ENCODE assay signal across 9 cellular contexts in genomic region chr11:132114185-132114584, GRCh38.
A peak's percentile ranks its signal among the peaks of the same experiment; 100 is the strongest.
DNase-seq lines count a peak whose midpoint lies in the region; ATAC-seq, FAIRE-seq and TF ChIP-seq lines count a peak whose summit lies in the region.
"Had no signal": no experiment of that assay in that cellular context is flagged by ENCODE, and none has a peak within 500 bp of the region (broad histone marks: within the 10 kb centered on the region; RNA-seq: fewer than 3 reads in every experiment).

No MANE protein-coding gene starts in this region.

- no peaks in the 10 kb centered on the region for H3K9me3 Mint-ChIP-seq in GM23338
- H3K9me3 Mint-ChIP-seq: activated naive CD4-positive, alpha-beta T cell treated with anti-CD3 and anti-CD28 coated beads, Interleukin-2, amount 50 U/mL, for 24 hours had no signal

- H3K4me1 ChIP-seq in GM23338 (ENCODE audit: insufficient read depth) (peaks cover 26% of the 10 kb centered on the region), small intestine (ENCODE audit: control insufficient read depth in 2 of 2, insufficient read depth in 1 of 2, low read depth in 1 of 2, low read length in 1 of 2) (no peaks in the 10 kb centered on the region), aorta (ENCODE audit: control insufficient read depth in 1 of 2, insufficient read depth in 2 of 2, low read length in 2 of 2) (no peaks in the 10 kb centered on the region)

- no peaks in the 10 kb centered on the region for H3K79me2 ChIP-seq in GM23338 (replicated peaks; ENCODE audit: insufficient read depth)

- H3K4me2 ChIP-seq in GM23338: no peak overlapping the region

- in situ Hi-C loops in ACHN (cut with HindIII; ENCODE audit: low pct_ligation_motif_present, low pct_unique_long_range_greater_than_20kb, low sequenced_read_pairs) (no loop called here), GM13976 (cut with MboI; ENCODE audit: low sequenced_read_pairs, unreplicated experiment) (no loop called here)

- no peak for FAIRE-seq in small intestine (lab: Jason Lieb, UNC)

- H3K27me3 ChIP-seq in GM23338 (ENCODE audit: insufficient read depth): no peaks in the 10 kb centered on the region
- no peaks in the 10 kb centered on the region for H3K27me3 ChIP-seq in small intestine (ENCODE audit: control insufficient read depth in 2 of 2, insufficient read depth in 2 of 2, low read length in 2 of 2)
- H3K27me3 ChIP-seq in aorta (ENCODE audit: control insufficient read depth in 1 of 2, insufficient read depth in 2 of 2, low read length in 1 of 2): peaks cover 0 to 4% of the 10 kb centered on the region in 2 donors

- H3K36me3 Mint-ChIP-seq in GM23338 (ENCODE audit: low read depth): no peaks in the 10 kb centered on the region
- H3K36me3 Mint-ChIP-seq: activated naive CD4-positive, alpha-beta T cell treated with anti-CD3 and anti-CD28 coated beads, Interleukin-2, amount 50 U/mL, for 24 hours had no signal

- H3K4me1 Mint-ChIP-seq in GM23338: peaks cover 42% of the 10 kb centered on the region
- H3K4me1 Mint-ChIP-seq: activated naive CD4-positive, alpha-beta T cell treated with anti-CD3 and anti-CD28 coated beads, Interleukin-2, amount 50 U/mL, for 24 hours had no signal

- intact Hi-C loops in aorta (cut with DNase I): no loop called here

- H3K36me3 ChIP-seq in GM23338 (ENCODE audit: insufficient read depth) (no peaks in the 10 kb centered on the region), small intestine (ENCODE audit: control insufficient read depth in 2 of 2, insufficient read depth in 2 of 2, low read length in 2 of 2) (no peaks in the 10 kb centered on the region), aorta (ENCODE audit: control insufficient read depth in 1 of 2, insufficient read depth in 2 of 2, low read length in 1 of 2) (no peaks in the 10 kb centered on the region)

- no peak overlapping the region for H3K4me3 Mint-ChIP-seq in GM23338
- H3K4me3 Mint-ChIP-seq: activated naive CD4-positive, alpha-beta T cell treated with anti-CD3 and anti-CD28 coated beads, Interleukin-2, amount 50 U/mL, for 24 hours had no signal

- no peaks in the 10 kb centered on the region for H3K27me3 Mint-ChIP-seq in GM23338 (ENCODE audit: insufficient read depth, low read depth, poor library complexity)

- ATAC-seq in GM23338: peak; percentile 89
- ATAC-seq in aorta (ENCODE audit: low FRiP score): no peak

- H3K4me3 ChIP-seq in GM23338 (no peak overlapping the region), fibroblast of mammary gland (ENCODE audit: control insufficient read depth, low read depth, low read length) (no peak overlapping the region), small intestine (ENCODE audit: low read depth in 1 of 2, low read length in 2 of 2) (no peak overlapping the region), aorta (ENCODE audit: low read length in 2 of 2) (no peak overlapping the region)

- WGBS in small intestine, 3 donors: 15 to 33% (median 16%) methylated on average over 3 of the region's 3 CpGs
- WGBS in aorta, 2 donors: 11 to 18% methylated on average over 3 of the region's 3 CpGs

- H3K27ac ChIP-seq in GM23338 (ENCODE audit: low read depth): no peak overlapping the region
- no peak overlapping the region for H3K27ac ChIP-seq in small intestine (ENCODE audit: low read depth in 1 of 2, low read length in 1 of 2)
- H3K27ac ChIP-seq in aorta (ENCODE audit: low read depth in 1 of 2, low read length in 2 of 2): no peak overlapping the region

- no peak overlapping the region for H2AFZ ChIP-seq in GM23338

- no peaks in the 10 kb centered on the region; the same call in 1 of the 2 replicates for H4K20me1 ChIP-seq in GM23338 (replicated peaks; ENCODE audit: insufficient read depth)

- no peaks in the 10 kb centered on the region for H3F3A ChIP-seq in GM23338 (replicated peaks; ENCODE audit: low read depth)

- H3K9me3 ChIP-seq in small intestine (ENCODE audit: control insufficient read depth, low read depth) (no peaks in the 10 kb centered on the region), aorta (ENCODE audit: control insufficient read depth, low read length) (no peaks in the 10 kb centered on the region)

- DNase-seq in ACHN (peak; percentile 39), GM23338 (ENCODE audit: low spot score) (peak; percentile 78), NCI-H748 (lab: John Stamatoyannopoulos, UW; ENCODE audit: unreplicated experiment) (peak; percentile 85), fibroblast of mammary gland (ENCODE audit: low read depth) (peak; percentile 21), small intestine (peak; percentile 32), aorta (no peak), GM13976 (ENCODE audit: low spot score) (no peak)
- DNase-seq in activated CD8-positive, alpha-beta memory T cell treated with anti-CD3 and anti-CD28 coated beads for 24 hours: no peak

- H3K27ac Mint-ChIP-seq in GM23338: no peak overlapping the region
- H3K27ac Mint-ChIP-seq: activated naive CD4-positive, alpha-beta T cell treated with anti-CD3 and anti-CD28 coated beads, Interleukin-2, amount 50 U/mL, for 24 hours had no signal

- peak; percentile 62 to 84 for TF ChIP-seq CTCF in GM23338 (conservative IDR thresholded peaks at IDR 0.05; ENCODE audit: low read depth in 2 of 2)
- peak; percentile 28 for TF ChIP-seq CTCF in fibroblast of mammary gland (conservative IDR thresholded peaks at IDR 0.05; ENCODE audit: control insufficient read depth, insufficient read depth, low read depth, low read length)
- no peak for TF ChIP-seq CTCF in GM13976 (IDR thresholded peaks at IDR 0.05; ENCODE audit: borderline replicate concordance, control extremely low read depth, extremely low read depth, insufficient read depth, missing control alignments)

- H3K9me2 ChIP-seq in GM23338 (ENCODE audit: insufficient read depth): peaks cover 7% of the 10 kb centered on the region

TF ChIP-seq in GM23338, 12 proteins besides CTCF, POLR2A, EP300 and RAD21 (continues in another document):
- TF ChIP-seq JUNB (IDR thresholded peaks at IDR 0.05; ENCODE audit: unreplicated experiment) (no peak), POLR2AphosphoS5 (IDR thresholded peaks at IDR 0.05; ENCODE audit: low read depth) (no peak), ZNF114 (CRISPR knock-in tag; IDR thresholded peaks at IDR 0.05) (no peak), NANOG (IDR thresholded peaks at IDR 0.05; ENCODE audit: borderline replicate concordance) (no peak), EZH2 (IDR thresholded peaks at IDR 0.05; ENCODE audit: low read depth, unreplicated experiment) (no peak), ZNF331 (CRISPR knock-in tag; IDR thresholded peaks at IDR 0.05; ENCODE audit: low read depth) (no peak), ZNF462 (CRISPR knock-in tag; IDR thresholded peaks at IDR 0.05) (no peak)

Comparison
In these comparisons a context has a peak if more than half of its experiments do, and no peak if none do; other contexts are left out.
1. DNase-seq: peak in ACHN (single experiment), GM23338 (single experiment), NCI-H748 (single experiment), fibroblast of mammary gland (single experiment) and small intestine (single experiment); none in aorta (0 of 2), activated CD8-positive, alpha-beta memory T cell treated with anti-CD3 and anti-CD28 coated beads for 24 hours (single experiment) and GM13976 (single experiment).